17 cellular contexts compared by ENCODE assay signal in genomic region chr4:158912390-158913175, GRCh38.
A peak's percentile ranks its signal among the peaks of the same experiment; 100 is the strongest.
DNase-seq lines count a peak whose midpoint lies in the region; TF ChIP-seq lines count a peak whose summit lies in the region.
"Had no signal": no experiment of that assay in that cellular context is flagged by ENCODE, and none has a peak within 500 bp of the region (broad histone marks: within the 10 kb centered on the region; RNA-seq: fewer than 3 reads in every experiment).

No MANE protein-coding gene starts in this region.

- no peaks in the 10 kb centered on the region for H3K9me3 Mint-ChIP-seq in neural progenitor cell
- H3K9me3 Mint-ChIP-seq: CD8-positive, alpha-beta memory T cell had no signal

- H3K36me3 ChIP-seq in GM23248 (ENCODE audit: low read depth) (no peaks in the 10 kb centered on the region), SK-N-MC (ENCODE audit: insufficient read depth, low read length) (no peaks in the 10 kb centered on the region), neural progenitor cell (no peaks in the 10 kb centered on the region), colonic mucosa (no peaks in the 10 kb centered on the region)
- H3K36me3 ChIP-seq: HAP-1 had no signal

- H3K4me1 ChIP-seq in GM23248 (ENCODE audit: insufficient read depth) (peaks cover 33% of the 10 kb centered on the region), neural progenitor cell (no peaks in the 10 kb centered on the region), colonic mucosa (no peaks in the 10 kb centered on the region)

- H3K9ac ChIP-seq in GM23248 (no peak overlapping the region), SK-N-MC (ENCODE audit: insufficient read length) (no peak overlapping the region), neural progenitor cell (no peak overlapping the region), colonic mucosa (ENCODE audit: low read depth in 2 of 2, low read length in 2 of 2) (no peak overlapping the region)
- H3K9ac ChIP-seq: BLaER1 had no signal

- no peaks in the 10 kb centered on the region for H4K20me1 ChIP-seq in GM23248 (ENCODE audit: insufficient read depth)
- no peaks in the 10 kb centered on the region for H4K20me1 ChIP-seq in neural progenitor cell (ENCODE audit: low read depth)
- H4K20me1 ChIP-seq: BLaER1 had no signal

- intact Hi-C loops in colonic mucosa (cut with DNase I): no loop called here

- no peak overlapping the region for H3K4me3 Mint-ChIP-seq in neural progenitor cell
- H3K4me3 Mint-ChIP-seq: CD8-positive, alpha-beta memory T cell had no signal

- H3K79me2 ChIP-seq in GM23248 (ENCODE audit: insufficient read depth) (no peaks in the 10 kb centered on the region), neural progenitor cell (ENCODE audit: low read depth) (no peaks in the 10 kb centered on the region)

- H3K27me3 ChIP-seq in GM23248 (replicated peaks; ENCODE audit: insufficient read depth) (no peaks in the 10 kb centered on the region), neural progenitor cell (no peaks in the 10 kb centered on the region), colonic mucosa (no peaks in the 10 kb centered on the region)
- H3K27me3 ChIP-seq: BLaER1, SJSA1 had no signal

- in situ Hi-C loops in GM23248 (cut with MboI): no loop called here

- H3F3A ChIP-seq in GM23248 (ENCODE audit: insufficient read depth): peaks cover 31% of the 10 kb centered on the region
- peaks cover 3% of the 10 kb centered on the region for H3F3A ChIP-seq in neural progenitor cell (ENCODE audit: low read depth)

- H3K4me3 ChIP-seq in GM23248 (no peak overlapping the region), SK-N-MC (peak overlapping the region; percentile 53), fibroblast of mammary gland (ENCODE audit: control insufficient read depth, low read depth, low read length) (no peak overlapping the region), neural progenitor cell (no peak overlapping the region), colonic mucosa (no peak overlapping the region)
- H3K4me3 ChIP-seq: BLaER1, HAP-1, SJSA1 had no signal

- no peaks in the 10 kb centered on the region for H3K9me3 ChIP-seq in GM23248 (ENCODE audit: low read depth)
- H3K9me3 ChIP-seq in SK-N-MC (ENCODE audit: low read depth, low read length): no peaks in the 10 kb centered on the region
- no peaks in the 10 kb centered on the region for H3K9me3 ChIP-seq in neural progenitor cell (ENCODE audit: low read depth)
- no peaks in the 10 kb centered on the region for H3K9me3 ChIP-seq in colonic mucosa
- H3K9me3 ChIP-seq: BLaER1, HAP-1, SJSA1 had no signal

- H3K9me2 ChIP-seq in GM23248 (ENCODE audit: insufficient read depth): no peaks in the 10 kb centered on the region

- WGBS in GM23248 (ENCODE audit: low coverage in 1 of 2, low lambda C conversion rate in 2 of 2, missing lambda C conversion rate in 2 of 2), 2 experiments: 50 to 56% methylated on average over 7 of the region's 7 CpGs

- peak; percentile 48 for DNase-seq in GM23248
- DNase-seq in SK-N-MC (ENCODE audit: low read depth, low spot score): peak; percentile 66
- DNase-seq in fibroblast of mammary gland (ENCODE audit: low read depth): peak; percentile 76
- DNase-seq in neural progenitor cell (ENCODE audit: low spot score): no peak
- no peak for DNase-seq in putamen (ENCODE audit: low spot score)
- DNase-seq in cerebellum (ENCODE audit: low spot score): no peak
- no peak for DNase-seq in colonic mucosa
- DNase-seq: CD8-positive, alpha-beta memory T cell; Kasumi-1; NCI-H1417 treated with DMSO at 0.1 percent for 48 hours; NCI-H2029; NCI-H345; NCI-H526 treated with DMSO at 0.1 percent for 48 hours; PC-3 had no signal

- H3K4me2 ChIP-seq in GM23248 (ENCODE audit: unreplicated experiment) (no peak overlapping the region), neural progenitor cell (no peak overlapping the region)
- H3K4me2 ChIP-seq: BLaER1 had no signal

- no peaks in the 10 kb centered on the region for H3K27me3 Mint-ChIP-seq in neural progenitor cell (ENCODE audit: insufficient read depth, low read depth)

- peaks cover 17% of the 10 kb centered on the region for H3K4me1 Mint-ChIP-seq in neural progenitor cell
- H3K4me1 Mint-ChIP-seq: CD8-positive, alpha-beta memory T cell had no signal

- H3K27ac Mint-ChIP-seq in neural progenitor cell: peak overlapping the region; percentile 86
- H3K27ac Mint-ChIP-seq: CD8-positive, alpha-beta memory T cell had no signal

- no peak overlapping the region for H2AFZ ChIP-seq in GM23248
- H2AFZ ChIP-seq in neural progenitor cell (replicated peaks): no peak overlapping the region

- peaks cover 2% of the 10 kb centered on the region for H3K36me3 Mint-ChIP-seq in neural progenitor cell

- TF ChIP-seq CTCF in fibroblast of mammary gland (conservative IDR thresholded peaks at IDR 0.05; ENCODE audit: control insufficient read depth, insufficient read depth, low read depth, low read length) (no peak), neural progenitor cell (IDR thresholded peaks at IDR 0.05) (no peak), colonic mucosa (IDR thresholded peaks at IDR 0.05) (no peak)

- no peak overlapping the region for H3K27ac ChIP-seq in GM23248
- peak overlapping the region; percentile 94 for H3K27ac ChIP-seq in SK-N-MC
- H3K27ac ChIP-seq in neural progenitor cell: no peak overlapping the region
- H3K27ac ChIP-seq in colonic mucosa: no peak overlapping the region
- H3K27ac ChIP-seq: BLaER1, SJSA1 had no signal

Comparison
In these comparisons a context has a peak if more than half of its experiments do, and no peak if none do; other contexts are left out.
1. DNase-seq: peak in GM23248 (single experiment), SK-N-MC (single experiment) and fibroblast of mammary gland (single experiment); none in neural progenitor cell (single experiment), putamen (single experiment), cerebellum (single experiment) and colonic mucosa (single experiment).